1 cellular context compared by ENCODE assay signal in the genomic region with DNA sequence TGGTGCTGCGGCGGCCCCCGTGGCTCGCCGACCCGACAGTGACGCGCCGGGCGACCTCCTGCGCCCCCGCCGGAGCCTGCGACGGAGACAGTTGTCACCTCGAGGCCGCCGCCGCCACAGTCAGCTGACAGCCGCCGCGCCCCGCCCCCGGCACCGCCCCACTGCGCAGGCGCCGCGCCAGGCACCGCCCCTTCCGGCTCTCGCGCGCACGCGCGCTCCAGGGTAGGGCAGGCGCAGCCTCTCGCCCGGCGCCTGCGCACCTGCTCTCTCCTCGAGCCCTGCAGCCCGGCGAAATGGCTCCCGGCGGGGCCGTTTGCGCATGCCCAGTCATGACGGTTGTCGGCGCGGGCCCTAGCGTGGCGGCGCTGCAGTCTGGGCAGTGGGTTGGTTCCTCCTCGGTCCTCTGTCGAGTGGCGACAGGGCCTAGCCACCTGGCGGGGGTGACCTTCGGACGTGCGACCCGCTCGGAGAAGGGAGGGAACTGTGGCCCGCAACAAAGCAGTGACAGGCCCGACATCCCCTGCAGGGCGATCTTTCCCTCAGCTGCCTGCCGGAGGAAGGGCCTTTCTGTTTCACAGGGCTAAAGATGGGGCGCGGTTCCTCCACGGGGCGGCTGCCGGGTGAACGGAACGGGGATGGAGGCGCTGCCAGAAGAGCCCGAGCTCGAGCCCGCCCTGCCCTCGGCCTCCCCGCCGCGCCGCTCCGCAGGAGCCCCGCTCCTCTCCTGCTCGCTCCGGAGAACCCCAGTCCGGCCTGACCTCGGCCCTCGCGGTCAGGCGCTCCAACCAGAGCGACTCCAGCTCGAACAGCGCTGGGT.
TF ChIP-seq lines count a peak whose summit lies in the region.

A gene (minus strand): TSS at position 135 of the 817 bp plus-strand sequence. CDS start 134 bp downstream, at position 1.

TF ChIP-seq in HepG2, 621 proteins besides CTCF, POLR2A, EP300 and RAD21 (continued from another document and continues in another):
- TF ChIP-seq ZNF232 (CRISPR knock-in tag; IDR thresholded peaks at IDR 0.05; ENCODE audit: borderline replicate concordance) (no peak; the same call in 1 of the 2 replicates), SRY (CRISPR knock-in tag; IDR thresholded peaks at IDR 0.05) (peak; percentile 72; the same call in 1 of the 2 replicates), HOXD1 (CRISPR knock-in tag; IDR thresholded peaks at IDR 0.05) (0 out of 2 replicates have a peak, but pooled peaks have one; percentile 34), SMAD3 (CRISPR knock-in tag; IDR thresholded peaks at IDR 0.05) (no peak), TOPORS (CRISPR knock-in tag; IDR thresholded peaks at IDR 0.05) (0 out of 2 replicates have a peak, but pooled peaks have one; percentile 52), MED13 (CRISPR knock-in tag; IDR thresholded peaks at IDR 0.05) (no peak), HMGA1 (CRISPR knock-in tag; conservative IDR thresholded peaks at IDR 0.05) (no peak), ZNF230 (CRISPR knock-in tag; IDR thresholded peaks at IDR 0.05) (peak; percentile 92), ZNF672 (CRISPR knock-in tag; IDR thresholded peaks at IDR 0.05) (no peak), PHF20 (CRISPR knock-in tag; IDR thresholded peaks at IDR 0.05) (peak; percentile 83), ZMAT3 (CRISPR knock-in tag; conservative IDR thresholded peaks at IDR 0.05) (peak; percentile 67; the same call in 1 of the 2 replicates), ELF3 (CRISPR knock-in tag; IDR thresholded peaks at IDR 0.05) (peak; percentile 50; the same call in 1 of the 2 replicates), ELF1 (CRISPR knock-in tag; IDR thresholded peaks at IDR 0.05) (peak; percentile 36), ZBTB7B (CRISPR knock-in tag; IDR thresholded peaks at IDR 0.05) (peak; percentile 63; the same call in 1 of the 2 replicates), ZNF709 (CRISPR knock-in tag; IDR thresholded peaks at IDR 0.05) (peak; percentile 80; the same call in 1 of the 2 replicates)
- TF ChIP-seq, protein P1, sequence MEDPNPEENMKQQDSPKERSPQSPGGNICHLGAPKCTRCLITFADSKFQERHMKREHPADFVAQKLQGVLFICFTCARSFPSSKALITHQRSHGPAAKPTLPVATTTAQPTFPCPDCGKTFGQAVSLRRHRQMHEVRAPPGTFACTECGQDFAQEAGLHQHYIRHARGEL (CRISPR knock-in tag; IDR thresholded peaks at IDR 0.05), result no peak
- TF ChIP-seq, protein P2, sequence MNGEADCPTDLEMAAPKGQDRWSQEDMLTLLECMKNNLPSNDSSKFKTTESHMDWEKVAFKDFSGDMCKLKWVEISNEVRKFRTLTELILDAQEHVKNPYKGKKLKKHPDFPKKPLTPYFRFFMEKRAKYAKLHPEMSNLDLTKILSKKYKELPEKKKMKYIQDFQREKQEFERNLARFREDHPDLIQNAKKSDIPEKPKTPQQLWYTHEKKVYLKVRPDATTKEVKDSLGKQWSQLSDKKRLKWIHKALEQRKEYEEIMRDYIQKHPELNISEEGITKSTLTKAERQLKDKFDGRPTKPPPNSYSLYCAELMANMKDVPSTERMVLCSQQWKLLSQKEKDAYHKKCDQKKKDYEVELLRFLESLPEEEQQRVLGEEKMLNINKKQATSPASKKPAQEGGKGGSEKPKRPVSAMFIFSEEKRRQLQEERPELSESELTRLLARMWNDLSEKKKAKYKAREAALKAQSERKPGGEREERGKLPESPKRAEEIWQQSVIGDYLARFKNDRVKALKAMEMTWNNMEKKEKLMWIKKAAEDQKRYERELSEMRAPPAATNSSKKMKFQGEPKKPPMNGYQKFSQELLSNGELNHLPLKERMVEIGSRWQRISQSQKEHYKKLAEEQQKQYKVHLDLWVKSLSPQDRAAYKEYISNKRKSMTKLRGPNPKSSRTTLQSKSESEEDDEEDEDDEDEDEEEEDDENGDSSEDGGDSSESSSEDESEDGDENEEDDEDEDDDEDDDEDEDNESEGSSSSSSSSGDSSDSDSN (CRISPR knock-in tag; IDR thresholded peaks at IDR 0.05), result peak; percentile 65
- TF ChIP-seq, protein P3, sequence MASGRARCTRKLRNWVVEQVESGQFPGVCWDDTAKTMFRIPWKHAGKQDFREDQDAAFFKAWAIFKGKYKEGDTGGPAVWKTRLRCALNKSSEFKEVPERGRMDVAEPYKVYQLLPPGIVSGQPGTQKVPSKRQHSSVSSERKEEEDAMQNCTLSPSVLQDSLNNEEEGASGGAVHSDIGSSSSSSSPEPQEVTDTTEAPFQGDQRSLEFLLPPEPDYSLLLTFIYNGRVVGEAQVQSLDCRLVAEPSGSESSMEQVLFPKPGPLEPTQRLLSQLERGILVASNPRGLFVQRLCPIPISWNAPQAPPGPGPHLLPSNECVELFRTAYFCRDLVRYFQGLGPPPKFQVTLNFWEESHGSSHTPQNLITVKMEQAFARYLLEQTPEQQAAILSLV (CRISPR knock-in tag; IDR thresholded peaks at IDR 0.05; ENCODE audit: borderline replicate concordance), result peak; percentile 84
- TF ChIP-seq, protein P4, sequence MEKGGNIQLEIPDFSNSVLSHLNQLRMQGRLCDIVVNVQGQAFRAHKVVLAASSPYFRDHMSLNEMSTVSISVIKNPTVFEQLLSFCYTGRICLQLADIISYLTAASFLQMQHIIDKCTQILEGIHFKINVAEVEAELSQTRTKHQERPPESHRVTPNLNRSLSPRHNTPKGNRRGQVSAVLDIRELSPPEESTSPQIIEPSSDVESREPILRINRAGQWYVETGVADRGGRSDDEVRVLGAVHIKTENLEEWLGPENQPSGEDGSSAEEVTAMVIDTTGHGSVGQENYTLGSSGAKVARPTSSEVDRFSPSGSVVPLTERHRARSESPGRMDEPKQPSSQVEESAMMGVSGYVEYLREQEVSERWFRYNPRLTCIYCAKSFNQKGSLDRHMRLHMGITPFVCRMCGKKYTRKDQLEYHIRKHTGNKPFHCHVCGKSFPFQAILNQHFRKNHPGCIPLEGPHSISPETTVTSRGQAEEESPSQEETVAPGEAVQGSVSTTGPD (CRISPR knock-in tag; IDR thresholded peaks at IDR 0.05), result no peak
- TF ChIP-seq, protein P5, sequence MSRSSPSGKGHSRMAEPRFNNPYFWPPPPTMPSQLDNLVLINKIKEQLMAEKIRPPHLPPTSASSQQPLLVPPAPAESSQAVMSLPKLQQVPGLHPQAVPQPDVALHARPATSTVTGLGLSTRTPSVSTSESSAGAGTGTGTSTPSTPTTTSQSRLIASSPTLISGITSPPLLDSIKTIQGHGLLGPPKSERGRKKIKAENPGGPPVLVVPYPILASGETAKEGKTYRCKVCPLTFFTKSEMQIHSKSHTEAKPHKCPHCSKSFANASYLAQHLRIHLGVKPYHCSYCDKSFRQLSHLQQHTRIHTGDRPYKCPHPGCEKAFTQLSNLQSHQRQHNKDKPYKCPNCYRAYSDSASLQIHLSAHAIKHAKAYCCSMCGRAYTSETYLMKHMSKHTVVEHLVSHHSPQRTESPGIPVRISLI (CRISPR knock-in tag; IDR thresholded peaks at IDR 0.05; ENCODE audit: borderline replicate concordance), result peak; percentile 42; the same call in 1 of the 2 replicates
- TF ChIP-seq, protein P6, sequence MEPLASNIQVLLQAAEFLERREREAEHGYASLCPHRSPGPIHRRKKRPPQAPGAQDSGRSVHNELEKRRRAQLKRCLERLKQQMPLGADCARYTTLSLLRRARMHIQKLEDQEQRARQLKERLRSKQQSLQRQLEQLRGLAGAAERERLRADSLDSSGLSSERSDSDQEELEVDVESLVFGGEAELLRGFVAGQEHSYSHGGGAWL (CRISPR knock-in tag; IDR thresholded peaks at IDR 0.05), result peak; percentile 64; the same call in 1 of the 2 replicates
- TF ChIP-seq, protein P7, sequence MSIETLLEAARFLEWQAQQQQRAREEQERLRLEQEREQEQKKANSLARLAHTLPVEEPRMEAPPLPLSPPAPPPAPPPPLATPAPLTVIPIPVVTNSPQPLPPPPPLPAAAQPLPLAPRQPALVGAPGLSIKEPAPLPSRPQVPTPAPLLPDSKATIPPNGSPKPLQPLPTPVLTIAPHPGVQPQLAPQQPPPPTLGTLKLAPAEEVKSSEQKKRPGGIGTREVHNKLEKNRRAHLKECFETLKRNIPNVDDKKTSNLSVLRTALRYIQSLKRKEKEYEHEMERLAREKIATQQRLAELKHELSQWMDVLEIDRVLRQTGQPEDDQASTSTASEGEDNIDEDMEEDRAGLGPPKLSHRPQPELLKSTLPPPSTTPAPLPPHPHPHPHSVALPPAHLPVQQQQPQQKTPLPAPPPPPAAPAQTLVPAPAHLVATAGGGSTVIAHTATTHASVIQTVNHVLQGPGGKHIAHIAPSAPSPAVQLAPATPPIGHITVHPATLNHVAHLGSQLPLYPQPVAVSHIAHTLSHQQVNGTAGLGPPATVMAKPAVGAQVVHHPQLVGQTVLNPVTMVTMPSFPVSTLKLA (IDR thresholded peaks at IDR 0.05), result no peak
- TF ChIP-seq, protein P8, sequence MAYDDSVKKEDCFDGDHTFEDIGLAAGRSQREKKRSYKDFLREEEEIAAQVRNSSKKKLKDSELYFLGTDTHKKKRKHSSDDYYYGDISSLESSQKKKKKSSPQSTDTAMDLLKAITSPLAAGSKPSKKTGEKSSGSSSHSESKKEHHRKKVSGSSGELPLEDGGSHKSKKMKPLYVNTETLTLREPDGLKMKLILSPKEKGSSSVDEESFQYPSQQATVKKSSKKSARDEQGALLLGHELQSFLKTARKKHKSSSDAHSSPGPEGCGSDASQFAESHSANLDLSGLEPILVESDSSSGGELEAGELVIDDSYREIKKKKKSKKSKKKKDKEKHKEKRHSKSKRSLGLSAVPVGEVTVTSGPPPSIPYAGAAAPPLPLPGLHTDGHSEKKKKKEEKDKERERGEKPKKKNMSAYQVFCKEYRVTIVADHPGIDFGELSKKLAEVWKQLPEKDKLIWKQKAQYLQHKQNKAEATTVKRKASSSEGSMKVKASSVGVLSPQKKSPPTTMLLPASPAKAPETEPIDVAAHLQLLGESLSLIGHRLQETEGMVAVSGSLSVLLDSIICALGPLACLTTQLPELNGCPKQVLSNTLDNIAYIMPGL (CRISPR knock-in tag; IDR thresholded peaks at IDR 0.05; ENCODE audit: borderline replicate concordance in 1 of 2, low read depth in 1 of 2), result peak; percentile 22 to 69; a peak in 3 of 4 replicates
- TF ChIP-seq, protein P9, sequence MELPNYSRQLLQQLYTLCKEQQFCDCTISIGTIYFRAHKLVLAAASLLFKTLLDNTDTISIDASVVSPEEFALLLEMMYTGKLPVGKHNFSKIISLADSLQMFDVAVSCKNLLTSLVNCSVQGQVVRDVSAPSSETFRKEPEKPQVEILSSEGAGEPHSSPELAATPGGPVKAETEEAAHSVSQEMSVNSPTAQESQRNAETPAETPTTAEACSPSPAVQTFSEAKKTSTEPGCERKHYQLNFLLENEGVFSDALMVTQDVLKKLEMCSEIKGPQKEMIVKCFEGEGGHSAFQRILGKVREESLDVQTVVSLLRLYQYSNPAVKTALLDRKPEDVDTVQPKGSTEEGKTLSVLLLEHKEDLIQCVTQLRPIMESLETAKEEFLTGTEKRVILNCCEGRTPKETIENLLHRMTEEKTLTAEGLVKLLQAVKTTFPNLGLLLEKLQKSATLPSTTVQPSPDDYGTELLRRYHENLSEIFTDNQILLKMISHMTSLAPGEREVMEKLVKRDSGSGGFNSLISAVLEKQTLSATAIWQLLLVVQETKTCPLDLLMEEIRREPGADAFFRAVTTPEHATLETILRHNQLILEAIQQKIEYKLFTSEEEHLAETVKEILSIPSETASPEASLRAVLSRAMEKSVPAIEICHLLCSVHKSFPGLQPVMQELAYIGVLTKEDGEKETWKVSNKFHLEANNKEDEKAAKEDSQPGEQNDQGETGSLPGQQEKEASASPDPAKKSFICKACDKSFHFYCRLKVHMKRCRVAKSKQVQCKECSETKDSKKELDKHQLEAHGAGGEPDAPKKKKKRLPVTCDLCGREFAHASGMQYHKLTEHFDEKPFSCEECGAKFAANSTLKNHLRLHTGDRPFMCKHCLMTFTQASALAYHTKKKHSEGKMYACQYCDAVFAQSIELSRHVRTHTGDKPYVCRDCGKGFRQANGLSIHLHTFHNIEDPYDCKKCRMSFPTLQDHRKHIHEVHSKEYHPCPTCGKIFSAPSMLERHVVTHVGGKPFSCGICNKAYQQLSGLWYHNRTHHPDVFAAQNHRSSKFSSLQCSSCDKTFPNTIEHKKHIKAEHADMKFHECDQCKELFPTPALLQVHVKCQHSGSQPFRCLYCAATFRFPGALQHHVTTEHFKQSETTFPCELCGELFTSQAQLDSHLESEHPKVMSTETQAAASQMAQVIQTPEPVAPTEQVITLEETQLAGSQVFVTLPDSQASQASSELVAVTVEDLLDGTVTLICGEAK (IDR thresholded peaks at IDR 0.05), result no peak
- TF ChIP-seq, protein P9 (CRISPR knock-in tag; IDR thresholded peaks at IDR 0.05), result peak; percentile 91
- TF ChIP-seq, protein P10, sequence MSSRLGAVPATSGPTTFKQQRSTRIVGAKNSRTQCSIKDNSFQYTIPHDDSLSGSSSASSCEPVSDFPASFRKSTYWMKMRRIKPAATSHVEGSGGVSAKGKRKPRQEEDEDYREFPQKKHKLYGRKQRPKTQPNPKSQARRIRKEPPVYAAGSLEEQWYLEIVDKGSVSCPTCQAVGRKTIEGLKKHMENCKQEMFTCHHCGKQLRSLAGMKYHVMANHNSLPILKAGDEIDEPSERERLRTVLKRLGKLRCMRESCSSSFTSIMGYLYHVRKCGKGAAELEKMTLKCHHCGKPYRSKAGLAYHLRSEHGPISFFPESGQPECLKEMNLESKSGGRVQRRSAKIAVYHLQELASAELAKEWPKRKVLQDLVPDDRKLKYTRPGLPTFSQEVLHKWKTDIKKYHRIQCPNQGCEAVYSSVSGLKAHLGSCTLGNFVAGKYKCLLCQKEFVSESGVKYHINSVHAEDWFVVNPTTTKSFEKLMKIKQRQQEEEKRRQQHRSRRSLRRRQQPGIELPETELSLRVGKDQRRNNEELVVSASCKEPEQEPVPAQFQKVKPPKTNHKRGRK (CRISPR knock-in tag; IDR thresholded peaks at IDR 0.05), result no peak
